In the genomic region with DNA sequence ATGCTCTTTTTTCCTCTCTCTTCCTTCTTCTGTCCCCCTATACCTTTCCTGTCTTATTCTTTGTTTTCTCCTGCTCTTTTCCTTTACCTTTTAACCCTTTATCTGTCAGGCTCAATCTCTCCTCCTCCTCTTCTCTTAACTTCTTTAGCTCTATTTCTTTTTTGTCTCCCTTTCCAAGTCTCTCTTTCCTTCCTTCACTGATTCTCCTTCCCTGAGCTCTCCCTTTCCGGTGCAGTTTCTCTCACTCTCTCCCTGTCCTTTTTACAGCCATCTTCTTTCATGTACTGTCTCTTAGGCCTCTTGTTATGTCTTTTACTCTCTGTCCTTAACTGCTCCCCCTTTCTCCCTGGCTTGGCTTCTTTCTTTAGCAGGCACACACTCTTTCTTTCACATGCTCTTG, we compare ENCODE assay signal across 20 cellular contexts. TPM values are rescaled to one million over a fixed set of nuclear protein-coding genes. Genes with fewer than 3 reads are reported as not detected.
DNase-seq lines count a peak whose midpoint lies in the region; ATAC-seq and TF ChIP-seq lines count a peak whose summit lies in the region.
"Had no signal": no experiment of that assay in that cellular context is flagged by ENCODE, and none has a peak within 500 bp of the region (broad histone marks: within the 10 kb centered on the region; RNA-seq: fewer than 3 reads in every experiment).

No MANE protein-coding gene starts in this region.

- H3K27ac Mint-ChIP-seq in activated CD4-positive, alpha-beta T cell treated with anti-CD3 and anti-CD28 coated beads for 36 hours: peak overlapping the region; percentile 21
- H3K27ac Mint-ChIP-seq in Caco-2 (ENCODE audit: unreplicated experiment): peak overlapping the region; percentile 30
- peak overlapping the region; percentile 24 for H3K27ac Mint-ChIP-seq in chondrocyte (ENCODE audit: unreplicated experiment)
- H3K27ac Mint-ChIP-seq in neural crest cell (ENCODE audit: unreplicated experiment): peak overlapping the region; percentile 65
- H3K27ac Mint-ChIP-seq: GM23338 had no signal

- no peak for TF ChIP-seq CTCF in Caco-2 (IDR thresholded peaks at IDR 0.05; ENCODE audit: insufficient read depth in 1 of 2, low read depth in 1 of 2, low read length in 1 of 2, severe bottlenecking in 1 of 2, unreplicated experiment in 1 of 2)
- TF ChIP-seq CTCF in chondrocyte (IDR thresholded peaks at IDR 0.05): no peak
- TF ChIP-seq CTCF in neural crest cell (conservative IDR thresholded peaks at IDR 0.05): no peak

- H3K27me3 Mint-ChIP-seq in activated CD4-positive, alpha-beta T cell treated with anti-CD3 and anti-CD28 coated beads for 36 hours: no peaks in the 10 kb centered on the region
- H3K27me3 Mint-ChIP-seq in Caco-2 (ENCODE audit: insufficient read depth, unreplicated experiment) (no peaks in the 10 kb centered on the region), chondrocyte (ENCODE audit: low read depth) (no peaks in the 10 kb centered on the region), neural crest cell (ENCODE audit: low read depth) (no peaks in the 10 kb centered on the region)

- H3K36me3 Mint-ChIP-seq in activated CD4-positive, alpha-beta T cell treated with anti-CD3 and anti-CD28 coated beads for 36 hours (ENCODE audit: low read depth): peaks cover 65% of the 10 kb centered on the region
- H3K36me3 Mint-ChIP-seq in Caco-2 (ENCODE audit: insufficient read depth, unreplicated experiment): peaks cover 19% of the 10 kb centered on the region
- H3K36me3 Mint-ChIP-seq in chondrocyte (ENCODE audit: low read depth): peaks cover 39% of the 10 kb centered on the region
- peaks cover 42% of the 10 kb centered on the region for H3K36me3 Mint-ChIP-seq in neural crest cell (ENCODE audit: low read depth)

- no peak overlapping the region for H3K4me3 ChIP-seq in Caco-2 (ENCODE audit: low read depth, low read length)
- H3K4me3 ChIP-seq: BLaER1 treated with 17β-estradiol and CSF1 and Interleukin-3, amounts not matched to agents 10 nM and 100 nM; GM23338; K562 had no signal

- H3K9me3 ChIP-seq in Caco-2: no peaks in the 10 kb centered on the region

- intact Hi-C loops in activated CD4-positive, alpha-beta T cell treated with anti-CD3 and anti-CD28 coated beads for 36 hours (cut with DNase I, micrococcal nuclease): no loop called here
- intact Hi-C loops in Caco-2 (cut with micrococcal nuclease; ENCODE audit: unreplicated experiment): no loop called here

- DNase-seq in activated CD4-positive, alpha-beta T cell treated with anti-CD3 and anti-CD28 coated beads for 36 hours: no peak
- no peak for DNase-seq in activated CD4-positive, alpha-beta T cell treated with anti-CD3 and anti-CD28 coated beads for 4 hours
- no peak for DNase-seq in Caco-2
- no peak for DNase-seq in chondrocyte (ENCODE audit: low spot score)
- no peak for DNase-seq in neural crest cell (ENCODE audit: low read depth, low spot score)
- no peak for DNase-seq in NCI-H748 treated with DMSO at 0.1 percent for 48 hours (lab: John Stamatoyannopoulos, UW)
- no peak for DNase-seq in NCI-H526 (lab: John Stamatoyannopoulos, UW)
- DNase-seq: Calu3, DMS79 treated with DMSO at 0.1 percent for 48 hours, NCI-H1092, NCI-H1694, NCI-H2107, NCI-H446, NCI-H774 had no signal

- POLR2A ChIA-PET in activated CD4-positive, alpha-beta T cell treated with anti-CD3 and anti-CD28 coated beads for 36 hours (lab: Charles Lee): no interaction called here
- POLR2A ChIA-PET in Caco-2 (lab: Charles Lee): no interaction called here

- no peaks in the 10 kb centered on the region for H3K36me3 ChIP-seq in Caco-2 (ENCODE audit: control insufficient read depth, insufficient read depth, low read length)

- BruUV-seq in Caco-2 (replicated peaks; lab: Mats Ljungman, UMichigan): no TSS peak

- peaks cover 47% of the 10 kb centered on the region for H3K4me1 Mint-ChIP-seq in activated CD4-positive, alpha-beta T cell treated with anti-CD3 and anti-CD28 coated beads for 36 hours
- H3K4me1 Mint-ChIP-seq in Caco-2 (ENCODE audit: low read depth, unreplicated experiment) (no peaks in the 10 kb centered on the region), chondrocyte (ENCODE audit: low read depth) (peaks cover 3% of the 10 kb centered on the region), neural crest cell (no peaks in the 10 kb centered on the region)
- H3K4me1 Mint-ChIP-seq: GM23338 had no signal

- ATAC-seq in activated CD4-positive, alpha-beta T cell treated with anti-CD3 and anti-CD28 coated beads for 36 hours: no peak
- no peak for ATAC-seq in HG03354 (IDR thresholded peaks at IDR 0.05; ENCODE audit: poor library complexity, severe bottlenecking, unreplicated experiment)
- ATAC-seq: GM23338, K562, Panc1, Right ventricle myocardium inferior had no signal

- no peaks in the 10 kb centered on the region for H3K9me3 Mint-ChIP-seq in activated CD4-positive, alpha-beta T cell treated with anti-CD3 and anti-CD28 coated beads for 36 hours (ENCODE audit: low read depth)
- H3K9me3 Mint-ChIP-seq in Caco-2 (ENCODE audit: unreplicated experiment) (peaks cover 12% of the 10 kb centered on the region), chondrocyte (ENCODE audit: low read depth) (no peaks in the 10 kb centered on the region), neural crest cell (peaks cover 5% of the 10 kb centered on the region)
- H3K9me3 Mint-ChIP-seq: GM23338 had no signal

- H3K27me3 ChIP-seq in Caco-2 (replicated peaks; ENCODE audit: control insufficient read depth, insufficient read depth, low read length): no peaks in the 10 kb centered on the region
- H3K27me3 ChIP-seq: BLaER1 treated with 17β-estradiol and CSF1 and Interleukin-3, amounts not matched to agents 10 nM and 100 nM had no signal

- no peak overlapping the region for H3K4me3 Mint-ChIP-seq in activated CD4-positive, alpha-beta T cell treated with anti-CD3 and anti-CD28 coated beads for 36 hours
- H3K4me3 Mint-ChIP-seq in Caco-2 (ENCODE audit: unreplicated experiment): no peak overlapping the region
- no peak overlapping the region for H3K4me3 Mint-ChIP-seq in chondrocyte (ENCODE audit: unreplicated experiment)
- no peak overlapping the region for H3K4me3 Mint-ChIP-seq in neural crest cell
- H3K4me3 Mint-ChIP-seq: GM23338 had no signal

- CTCF ChIA-PET in activated CD4-positive, alpha-beta T cell treated with anti-CD3 and anti-CD28 coated beads for 36 hours (lab: Charles Lee): interaction anchor here (0.6 to 3.0 kb wide), 5 partner anchors 10 to 402 kb away, joined by 4 to 16 read pairs (median 4); no protein-coding TSS in a partner anchor
- CTCF ChIA-PET in Caco-2 (lab: Charles Lee): no interaction called here

- no peaks in the 10 kb centered on the region for H3K4me1 ChIP-seq in Caco-2

RNA-seq across cellular contexts. Expression of a gene that starts 12.0 kb away (rescaled TPM):
- 10 to 100 TPM; 33.2 to 34.6 TPM for total RNA-seq in activated CD4-positive, alpha-beta T cell treated with anti-CD3 and anti-CD28 coated beads for 36 hours
- total RNA-seq in Caco-2 (2022) (16.1 and 16.4 TPM in 2 replicates), chondrocyte (46.1 to 49.5 TPM (median 46.2 TPM) in 3 replicates), neural crest cell (21.4 and 22.9 TPM in 2 replicates)

RNA-seq across cellular contexts. Expression of a gene that starts 13.2 kb away (rescaled TPM):
- 1 to 10 TPM; 4.5 to 5.0 TPM for total RNA-seq in activated CD4-positive, alpha-beta T cell treated with anti-CD3 and anti-CD28 coated beads for 36 hours
- 7.2 and 7.4 TPM in 2 replicates for total RNA-seq in Caco-2 (2022)
- 24.7 to 36.1 TPM (median 26.0 TPM) in 3 replicates for total RNA-seq in chondrocyte
- 49.0 and 52.3 TPM in 2 replicates for total RNA-seq in neural crest cell
